Comparison of ENCODE assay signal across 8 cellular contexts in the genomic region with DNA sequence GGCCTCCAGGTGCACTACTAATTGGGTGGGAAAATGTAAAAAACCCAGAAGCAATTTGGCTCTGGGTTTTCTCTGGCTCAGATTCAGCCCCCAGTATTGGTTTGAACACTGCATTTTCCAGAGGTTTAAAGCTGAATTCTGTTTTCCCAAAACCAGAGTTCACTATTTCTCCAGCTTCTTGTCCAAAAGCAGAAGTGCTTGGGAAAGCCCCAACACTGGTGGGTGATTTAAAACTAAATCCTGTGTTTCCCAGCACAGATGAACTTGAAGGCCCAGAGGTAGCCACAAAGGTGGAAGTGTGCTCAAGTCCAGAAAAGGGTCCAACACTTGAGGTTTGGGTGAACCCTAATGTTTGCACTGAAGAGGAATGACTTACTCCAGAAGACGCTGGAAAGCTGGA. TPM values are rescaled to one million over a fixed set of nuclear protein-coding genes. Genes with fewer than 3 reads are reported as not detected.
DNase-seq lines count a peak whose midpoint lies in the region; ATAC-seq and TF ChIP-seq lines count a peak whose summit lies in the region.

No MANE protein-coding gene starts in this region.

- peak overlapping the region; percentile 97 for H3K27ac ChIP-seq in hepatocyte
- peak overlapping the region in 2 of 5 donors; percentile 94 for H3K27ac ChIP-seq in stomach
- H3K27ac ChIP-seq in foreskin keratinocyte = no peak overlapping the region

- WGBS in hepatocyte (ENCODE audit: low lambda C conversion rate, missing lambda C conversion rate) = 95% methylated on average over 1 of the region's 1 CpG
- 74 to 83% (median 77%) methylated on average over 1 of the region's 1 CpG for WGBS in stomach, 5 donors

- H3K36me3 ChIP-seq in hepatocyte (replicated peaks; ENCODE audit: insufficient read depth, low read depth) (no peaks in the 10 kb centered on the region), stomach (peaks cover 22 to 44% (median 34%) of the 10 kb centered on the region in 4 donors)

- H3K4me3 Mint-ChIP-seq in activated T-cell treated with anti-CD3 and anti-CD28 coated beads, Interleukin-2, amount 50 U/mL, for 4 hours = peak overlapping the region; percentile 98
- H3K4me3 Mint-ChIP-seq in WTC11 = peak overlapping the region; percentile 88

- H3K4me1 Mint-ChIP-seq in activated T-cell treated with anti-CD3 and anti-CD28 coated beads, Interleukin-2, amount 50 U/mL, for 4 hours (ENCODE audit: low read depth) = peaks cover 51% of the 10 kb centered on the region
- peaks cover 47% of the 10 kb centered on the region for H3K4me1 Mint-ChIP-seq in WTC11

- H2AFZ ChIP-seq in hepatocyte = no peak overlapping the region

- CTCF ChIA-PET in WTC11 (lab: Charles Lee) = no interaction called here

- H3K27me3 ChIP-seq in hepatocyte (no peaks in the 10 kb centered on the region), stomach (no peaks in the 10 kb centered on the region), foreskin keratinocyte (no peaks in the 10 kb centered on the region)

- no peak for ATAC-seq in activated T-cell treated with anti-CD3 and anti-CD28 coated beads, Interleukin-2, amount 50 U/mL, for 4 hours
- ATAC-seq in WTC11 (no peak), foreskin keratinocyte (no peak)

- H3K9me3 Mint-ChIP-seq in activated T-cell treated with anti-CD3 and anti-CD28 coated beads, Interleukin-2, amount 50 U/mL, for 4 hours = no peaks in the 10 kb centered on the region
- H3K9me3 Mint-ChIP-seq in WTC11 = no peaks in the 10 kb centered on the region

- H3K4me3 ChIP-seq in hepatocyte = peak overlapping the region; percentile 86
- H3K4me3 ChIP-seq in stomach = peak overlapping the region in 3 of 4 donors; percentile 72 to 99 (median 92)

- H3K36me3 Mint-ChIP-seq in activated T-cell treated with anti-CD3 and anti-CD28 coated beads, Interleukin-2, amount 50 U/mL, for 4 hours (ENCODE audit: insufficient read depth) = peaks cover 20% of the 10 kb centered on the region
- peaks cover 30% of the 10 kb centered on the region for H3K36me3 Mint-ChIP-seq in WTC11

- H3K9me3 ChIP-seq in hepatocyte (ENCODE audit: low read depth) (no peaks in the 10 kb centered on the region), stomach (no peaks in the 10 kb centered on the region)

- no peaks in the 10 kb centered on the region for H3K9me2 ChIP-seq in hepatocyte (replicated peaks; ENCODE audit: insufficient read depth)

- no peaks in the 10 kb centered on the region for H3K27me3 Mint-ChIP-seq in activated T-cell treated with anti-CD3 and anti-CD28 coated beads, Interleukin-2, amount 50 U/mL, for 4 hours (ENCODE audit: low read depth)
- no peaks in the 10 kb centered on the region for H3K27me3 Mint-ChIP-seq in WTC11 (ENCODE audit: low read depth)

- H3K79me2 ChIP-seq in hepatocyte = peaks cover 71% of the 10 kb centered on the region

- POLR2A ChIA-PET in WTC11 (lab: Charles Lee) = interaction anchor here (0.6 to 1.4 kb wide), 2 partner anchors 38 to 223 kb away, joined by 3 to 9 read pairs; no protein-coding TSS in a partner anchor

- no peak for TF ChIP-seq POLR2A in stomach (IDR thresholded peaks at IDR 0.05)

- peaks cover 27% of the 10 kb centered on the region for H3K4me1 ChIP-seq in hepatocyte (ENCODE audit: insufficient read depth)
- peaks cover 47 to 69% (median 56%) of the 10 kb centered on the region in 4 donors for H3K4me1 ChIP-seq in stomach
- H3K4me1 ChIP-seq in foreskin keratinocyte = peaks cover 7% of the 10 kb centered on the region

- no peak for TF ChIP-seq CTCF in WTC11 (IDR thresholded peaks at IDR 0.05)
- no peak for TF ChIP-seq CTCF in hepatocyte (IDR thresholded peaks at IDR 0.05; ENCODE audit: poor library complexity)
- TF ChIP-seq CTCF in stomach (IDR thresholded peaks at IDR 0.05) = no peak
- TF ChIP-seq CTCF in foreskin keratinocyte (conservative IDR thresholded peaks at IDR 0.05) = no peak

- no peak for TF ChIP-seq EP300 in stomach (IDR thresholded peaks at IDR 0.05)

- H3K27ac Mint-ChIP-seq in WTC11 = no peak overlapping the region

- no peak for DNase-seq in activated T-cell treated with anti-CD3 and anti-CD28 coated beads, Interleukin-2, amount 50 U/mL, for 4 hours
- no peak for DNase-seq in activated T-cell treated with anti-CD3 and anti-CD28 coated beads, Interleukin-2, amount 50 U/mL, for 48 hours
- DNase-seq in WTC11 (ENCODE audit: low spot score) (no peak), hepatocyte (ENCODE audit: low spot score) (no peak), stomach (no peak), NCI-H2081 treated with DMSO at 0.1 percent for 48 hours (lab: John Stamatoyannopoulos, UW) (no peak), foreskin keratinocyte (no peak), retina (no peak)

- peaks cover 12% of the 10 kb centered on the region for H4K20me1 ChIP-seq in hepatocyte (ENCODE audit: insufficient read depth, poor library complexity, severe bottlenecking)

- peak overlapping the region; percentile 92 for H3K4me2 ChIP-seq in hepatocyte

- intact Hi-C loops in stomach (cut with DNase I; ENCODE audit: low total_unique reads) = no loop called here

TF ChIP-seq in WTC11, 78 proteins besides CTCF, POLR2A, EP300 and RAD21 (continues in another document):
- TF ChIP-seq TP53 (CRISPR knock-in tag; IDR thresholded peaks at IDR 0.05) (no peak), ZBTB21 (CRISPR knock-in tag; IDR thresholded peaks at IDR 0.05; ENCODE audit: borderline replicate concordance) (no peak), FOXK1 (CRISPR knock-in tag; IDR thresholded peaks at IDR 0.05) (no peak), NR3C1 (CRISPR knock-in tag; conservative IDR thresholded peaks at IDR 0.05; ENCODE audit: low read depth) (no peak), IRF2 (CRISPR knock-in tag; IDR thresholded peaks at IDR 0.05; ENCODE audit: borderline replicate concordance, low read depth) (no peak)
- TF ChIP-seq, protein P1, sequence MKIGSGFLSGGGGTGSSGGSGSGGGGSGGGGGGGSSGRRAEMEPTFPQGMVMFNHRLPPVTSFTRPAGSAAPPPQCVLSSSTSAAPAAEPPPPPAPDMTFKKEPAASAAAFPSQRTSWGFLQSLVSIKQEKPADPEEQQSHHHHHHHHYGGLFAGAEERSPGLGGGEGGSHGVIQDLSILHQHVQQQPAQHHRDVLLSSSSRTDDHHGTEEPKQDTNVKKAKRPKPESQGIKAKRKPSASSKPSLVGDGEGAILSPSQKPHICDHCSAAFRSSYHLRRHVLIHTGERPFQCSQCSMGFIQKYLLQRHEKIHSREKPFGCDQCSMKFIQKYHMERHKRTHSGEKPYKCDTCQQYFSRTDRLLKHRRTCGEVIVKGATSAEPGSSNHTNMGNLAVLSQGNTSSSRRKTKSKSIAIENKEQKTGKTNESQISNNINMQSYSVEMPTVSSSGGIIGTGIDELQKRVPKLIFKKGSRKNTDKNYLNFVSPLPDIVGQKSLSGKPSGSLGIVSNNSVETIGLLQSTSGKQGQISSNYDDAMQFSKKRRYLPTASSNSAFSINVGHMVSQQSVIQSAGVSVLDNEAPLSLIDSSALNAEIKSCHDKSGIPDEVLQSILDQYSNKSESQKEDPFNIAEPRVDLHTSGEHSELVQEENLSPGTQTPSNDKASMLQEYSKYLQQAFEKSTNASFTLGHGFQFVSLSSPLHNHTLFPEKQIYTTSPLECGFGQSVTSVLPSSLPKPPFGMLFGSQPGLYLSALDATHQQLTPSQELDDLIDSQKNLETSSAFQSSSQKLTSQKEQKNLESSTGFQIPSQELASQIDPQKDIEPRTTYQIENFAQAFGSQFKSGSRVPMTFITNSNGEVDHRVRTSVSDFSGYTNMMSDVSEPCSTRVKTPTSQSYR (CRISPR knock-in tag; IDR thresholded peaks at IDR 0.05) = no peak

RNA-seq across cellular contexts. Expression of gene MCM3AP, which starts 0.7 kb away (rescaled TPM):
- total RNA-seq in activated T-cell treated with anti-CD3 and anti-CD28 coated beads, Interleukin-2, amount 50 U/mL, for 4 hours = 100 to 1,000 TPM; 134 to 144 (median 140) TPM
- total RNA-seq in WTC11 (2021) (136 to 167 TPM (median 136 TPM) in 3 replicates), hepatocyte (52.5 and 64.8 TPM in 2 replicates), stomach (100 to 1,000 TPM in 2 of 5 donors, 10 to 100 TPM in 3; 55.8 to 555 (median 97.1) TPM), foreskin keratinocyte (67.8 and 69.6 TPM in 2 replicates)
- polyA plus RNA-seq in hepatocyte (29.1 and 35.4 TPM in 2 replicates), stomach (10 to 100 TPM; 18.9 to 35.8 (median 24.6) TPM), foreskin keratinocyte (27.7 and 28.2 TPM in 2 replicates)

RNA-seq across cellular contexts. Expression of gene YBEY, which starts 1.4 kb away (rescaled TPM):
- total RNA-seq in activated T-cell treated with anti-CD3 and anti-CD28 coated beads, Interleukin-2, amount 50 U/mL, for 4 hours = 10 to 100 TPM; 20.5 to 21.8 (median 20.9) TPM
- total RNA-seq in WTC11 (2021) (24.6 to 29.2 TPM (median 27.4 TPM) in 3 replicates), hepatocyte (21.8 and 25.4 TPM in 2 replicates), stomach (10 to 100 TPM in 2 of 5 donors, 1 to 10 TPM in 3; 1.0 to 22.0 (median 5.3) TPM), foreskin keratinocyte (12.5 and 14.6 TPM in 2 replicates)
- polyA plus RNA-seq in hepatocyte (13.9 and 19.9 TPM in 2 replicates), stomach (10 to 100 TPM; 14.2 to 19.6 (median 16.4) TPM), foreskin keratinocyte (14.3 and 21.2 TPM in 2 replicates)

RNA-seq across cellular contexts. Expression of gene C21orf58, which starts 38.9 kb away (rescaled TPM):
- 1 to 10 TPM; 3.6 to 3.9 (median 3.7) TPM for total RNA-seq in activated T-cell treated with anti-CD3 and anti-CD28 coated beads, Interleukin-2, amount 50 U/mL, for 4 hours
- total RNA-seq in WTC11 (2021) (31.5 to 35.1 TPM (median 32.7 TPM) in 3 replicates), hepatocyte (2.6 TPM in 2 replicates), stomach (10 to 100 TPM in 1 of 5 donors, 1 to 10 TPM in 3, under 1 TPM in 1; 0.89 to 15.1 (median 7.8) TPM), foreskin keratinocyte (7.0 and 7.1 TPM in 2 replicates)
- polyA plus RNA-seq in hepatocyte (6.8 and 6.9 TPM in 2 replicates), stomach (1 to 10 TPM; 1.7 to 2.8 (median 2.5) TPM), foreskin keratinocyte (3.3 and 3.8 TPM in 2 replicates)

RNA-seq across cellular contexts. Expression of gene PCNT, which starts 39.2 kb away (rescaled TPM):
- 10 to 100 TPM; 29.4 to 33.1 (median 31.0) TPM for total RNA-seq in activated T-cell treated with anti-CD3 and anti-CD28 coated beads, Interleukin-2, amount 50 U/mL, for 4 hours
- total RNA-seq in WTC11 (2021) (40.6 to 46.4 TPM (median 41.0 TPM) in 3 replicates), hepatocyte (11.5 and 12.7 TPM in 2 replicates), stomach (100 to 1,000 TPM in 1 of 5 donors, 10 to 100 TPM in 4; 24.2 to 133 (median 63.6) TPM), foreskin keratinocyte (21.9 and 25.8 TPM in 2 replicates)
- polyA plus RNA-seq in hepatocyte (14.1 and 14.3 TPM in 2 replicates), stomach (10 to 100 TPM in 1 of 3 donors, 1 to 10 TPM in 2; 4.7 to 10.9 (median 7.9) TPM), foreskin keratinocyte (7.5 and 10.0 TPM in 2 replicates)

RNA-seq across cellular contexts. Expression of gene LSS, which starts 56.1 kb away (rescaled TPM):
- 10 to 100 TPM; 14.5 to 20.6 (median 17.2) TPM for total RNA-seq in activated T-cell treated with anti-CD3 and anti-CD28 coated beads, Interleukin-2, amount 50 U/mL, for 4 hours
- total RNA-seq in WTC11 (2021) = 79.9 to 101 TPM (median 92.6 TPM) in 3 replicates
- total RNA-seq in hepatocyte = 122 and 146 TPM in 2 replicates
- polyA plus RNA-seq in hepatocyte = 131 TPM in 2 replicates
- 100 to 1,000 TPM in 1 of 5 donors, 10 to 100 TPM in 4; 26.4 to 246 (median 46.7) TPM for total RNA-seq in stomach
- 10 to 100 TPM; 15.3 to 22.2 (median 21.7) TPM for polyA plus RNA-seq in stomach
- total RNA-seq in foreskin keratinocyte = 152 and 172 TPM in 2 replicates
- polyA plus RNA-seq in foreskin keratinocyte = 118 and 129 TPM in 2 replicates
